In the genomic region with DNA sequence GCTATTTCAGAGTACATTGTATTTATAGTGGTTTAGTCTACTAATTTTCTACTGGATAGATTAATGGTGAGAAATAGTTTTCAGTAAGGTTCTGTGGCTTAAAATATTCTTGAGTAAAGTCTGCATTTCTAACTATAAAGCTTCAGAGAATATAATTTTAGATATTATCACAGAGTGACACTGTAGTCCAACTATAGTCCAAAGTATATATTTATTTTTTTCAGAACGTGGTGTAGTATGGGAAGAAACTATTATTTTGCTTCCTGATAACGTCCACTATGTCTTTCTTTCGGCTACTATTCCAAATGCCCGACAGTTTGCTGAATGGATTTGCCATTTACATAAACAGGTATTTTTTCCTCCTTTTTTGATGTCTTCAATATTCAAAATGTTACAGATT, we compare ENCODE assay signal across 1 cellular context.
TF ChIP-seq lines count a peak whose summit lies in the region.

No MANE protein-coding gene starts in this region.

TF ChIP-seq in GM23338, 12 proteins besides CTCF, POLR2A, EP300 and RAD21 (continued from another document):
- TF ChIP-seq REST (IDR thresholded peaks at IDR 0.05; ENCODE audit: unreplicated experiment) (no peak), ETS1 (IDR thresholded peaks at IDR 0.05) (no peak)
